Comparison of ENCODE assay signal across 9 cellular contexts in genomic region chr11:128547946-128548654, GRCh38. TPM values are rescaled to one million over a fixed set of nuclear protein-coding genes. Genes with fewer than 3 reads are reported as not detected.
A peak's percentile ranks its signal among the peaks of the same experiment; 100 is the strongest.
DNase-seq lines count a peak whose midpoint lies in the region; FAIRE-seq and TF ChIP-seq lines count a peak whose summit lies in the region.
"Had no signal": no experiment of that assay in that cellular context is flagged by ENCODE, and none has a peak within 500 bp of the region (broad histone marks: within the 10 kb centered on the region; RNA-seq: fewer than 3 reads in every experiment).

No MANE protein-coding gene starts in this region.

- no peak for TF ChIP-seq CTCF in BE2C (IDR thresholded peaks at IDR 0.05; ENCODE audit: low read depth, low read length)
- TF ChIP-seq CTCF in dorsolateral prefrontal cortex (IDR thresholded peaks at IDR 0.05 in 54 of 56, conservative IDR thresholded peaks at IDR 0.05 in 2 of 56; ENCODE audit: low read depth in 1 of 56, partially characterized antibody in 56 of 56) = no peak
- TF ChIP-seq CTCF in nephron (IDR thresholded peaks at IDR 0.05; ENCODE audit: unreplicated experiment in 3 of 3) = no peak

- peaks cover 70% of the 10 kb centered on the region for H3K4me1 Mint-ChIP-seq in nephron

- no peak for DNase-seq in BE2C
- peak; percentile 52 for DNase-seq in NOMO-1 treated with DMSO at 0.1 percent for 48 hours (lab: John Stamatoyannopoulos, UW; ENCODE audit: unreplicated experiment)
- DNase-seq in dorsolateral prefrontal cortex = no peak
- DNase-seq in GM19239 (ENCODE audit: insufficient read length, low spot score) = no peak
- no peak for DNase-seq in NCI-H2081 treated with DMSO at 0.1 percent for 48 hours (lab: John Stamatoyannopoulos, UW)
- DNase-seq in NCI-H774 (lab: John Stamatoyannopoulos, UW) = no peak
- no peak for DNase-seq in NK-92 treated with Interleukin-12 subunit alpha and Interleukin-12 subunit beta, amount 100 ng/mL, for 24 hours (lab: John Stamatoyannopoulos, UW)
- DNase-seq: NCI-H1048 had no signal

- FAIRE-seq in GM19239 (lab: Jason Lieb, UNC) = no peak

- H3K9me3 Mint-ChIP-seq in nephron = no peaks in the 10 kb centered on the region

- H3K4me1 ChIP-seq in BE2C = peaks cover 4% of the 10 kb centered on the region; the same call in 1 of the 2 replicates

- H3K27me3 ChIP-seq in BE2C = no peaks in the 10 kb centered on the region
- H3K27me3 ChIP-seq in dorsolateral prefrontal cortex = peaks cover 0 to 16% (median 2%) of the 10 kb centered on the region in 45 donors

- H3K36me3 ChIP-seq in BE2C = no peaks in the 10 kb centered on the region

- intact Hi-C loops in dorsolateral prefrontal cortex (cut with DNase I) = no loop called here

- peak overlapping the region; percentile 39 to 75 (median 67) for H3K27ac Mint-ChIP-seq in nephron

- no peaks in the 10 kb centered on the region for H3K9me3 ChIP-seq in BE2C

- peak overlapping the region in 39 of 59 donors; percentile 1 to 81 (median 61) for H3K27ac ChIP-seq in dorsolateral prefrontal cortex

- H3K4me3 Mint-ChIP-seq in nephron = peak overlapping the region; percentile 74 to 81 (median 79)

- no peaks in the 10 kb centered on the region for H3K36me3 Mint-ChIP-seq in nephron (ENCODE audit: low read depth)

- H3K4me3 ChIP-seq in BE2C (ENCODE audit: low read depth, low read length) (peak overlapping the region; percentile 58), dorsolateral prefrontal cortex (peak overlapping the region; percentile 29 to 76 (median 58))

- peaks cover 35% of the 10 kb centered on the region for H3K27me3 Mint-ChIP-seq in nephron (ENCODE audit: low read depth)

RNA-seq across cellular contexts. Expression of gene ETS1, which starts 39.3 kb away (rescaled TPM):
- polyA plus RNA-seq in BE2C (2012; ENCODE audit: insufficient read depth, insufficient read length, low read depth) = 23.4 TPM
- total RNA-seq in dorsolateral prefrontal cortex = 10 to 100 TPM in 119 of 120 experiments, 1 to 10 TPM in 1; 9.6 to 30.0 (median 15.3) TPM
